Comparison of ENCODE assay signal across 1 cellular context in the genomic region with DNA sequence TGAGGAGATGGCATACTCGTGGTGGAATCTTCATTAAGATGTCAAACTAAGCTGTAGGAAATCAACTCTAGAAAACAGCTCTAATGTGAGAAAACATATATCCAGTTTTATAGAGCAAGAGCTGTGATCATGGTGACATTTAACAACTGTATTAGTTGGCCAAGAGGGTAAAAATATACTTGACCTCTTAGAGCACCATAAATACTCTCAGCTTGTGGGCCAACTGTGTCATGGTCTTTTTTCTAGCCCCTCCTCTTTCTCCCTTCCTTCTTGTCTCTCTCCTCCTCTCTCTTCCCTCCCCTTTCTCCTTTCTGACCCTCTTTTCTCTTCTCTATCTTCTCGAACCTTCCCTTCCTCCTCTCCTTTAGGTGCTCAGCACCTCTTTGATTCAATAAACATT.
TF ChIP-seq lines count a peak whose summit lies in the region.

No MANE protein-coding gene starts in this region.

TF ChIP-seq in endothelial cell of umbilical vein, 7 proteins besides CTCF, POLR2A, EP300 and RAD21:
- TF ChIP-seq MYC (IDR thresholded peaks at IDR 0.05; ENCODE audit: low read depth, low read length), result no peak
- TF ChIP-seq GATA2 (IDR thresholded peaks at IDR 0.05; ENCODE audit: insufficient read depth, insufficient read length, low read depth, low read length), result no peak
- TF ChIP-seq FOS (IDR thresholded peaks at IDR 0.05; ENCODE audit: borderline replicate concordance, insufficient read depth, low read length), result no peak
- TF ChIP-seq POLR2AphosphoS5 (IDR thresholded peaks at IDR 0.05; ENCODE audit: insufficient read depth, low read depth, low read length), result no peak
- TF ChIP-seq JUN (IDR thresholded peaks at IDR 0.05; ENCODE audit: borderline replicate concordance, insufficient read depth, insufficient read length, low read depth), result no peak
- TF ChIP-seq EZH2 (IDR thresholded peaks at IDR 0.05; ENCODE audit: borderline replicate concordance, low read depth, low read length, severe bottlenecking), result no peak
- TF ChIP-seq, protein P1, sequence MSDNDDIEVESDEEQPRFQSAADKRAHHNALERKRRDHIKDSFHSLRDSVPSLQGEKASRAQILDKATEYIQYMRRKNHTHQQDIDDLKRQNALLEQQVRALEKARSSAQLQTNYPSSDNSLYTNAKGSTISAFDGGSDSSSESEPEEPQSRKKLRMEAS (IDR thresholded peaks at IDR 0.05; ENCODE audit: insufficient read depth, insufficient read length), result no peak
